In genomic region chr17:61411944-61412859, GRCh38 we compare ENCODE assay signal across 2 cellular contexts.
TF ChIP-seq lines count a peak whose summit lies in the region.

No MANE protein-coding gene starts in this region.

TF ChIP-seq in A549, 52 proteins besides CTCF, POLR2A, EP300 and RAD21:
- TF ChIP-seq RARB (CRISPR knock-in tag; IDR thresholded peaks at IDR 0.05), result no peak
- TF ChIP-seq CHD4 (IDR thresholded peaks at IDR 0.05; ENCODE audit: borderline replicate concordance), result peak; percentile 36; the same call in 1 of the 2 replicates
- no peak for TF ChIP-seq NFE2L2 (conservative IDR thresholded peaks at IDR 0.05; ENCODE audit: low read length)
- peak; percentile 100 for TF ChIP-seq SMC3 (IDR thresholded peaks at IDR 0.05)
- TF ChIP-seq MAX (IDR thresholded peaks at IDR 0.05), result peak; percentile 67
- TF ChIP-seq KDM5A (IDR thresholded peaks at IDR 0.05), result peak; percentile 54; the same call in 1 of the 2 replicates
- peak in 1 of 2 experiments; percentile 63; a peak in 3 of 5 replicates for TF ChIP-seq JUN (IDR thresholded peaks at IDR 0.05)
- TF ChIP-seq HOXB5 (CRISPR knock-in tag; IDR thresholded peaks at IDR 0.05), result no peak
- TF ChIP-seq ZSCAN20 (CRISPR knock-in tag; IDR thresholded peaks at IDR 0.05), result no peak
- no peak for TF ChIP-seq EHMT2 (IDR thresholded peaks at IDR 0.05; ENCODE audit: low read depth)
- 0 out of 3 replicates have a peak, but pooled peaks have one; percentile 22 for TF ChIP-seq BCL3 (IDR thresholded peaks at IDR 0.05)
- peak; percentile 60 for TF ChIP-seq PHF8 (IDR thresholded peaks at IDR 0.05; ENCODE audit: borderline replicate concordance, low read depth)
- TF ChIP-seq HMGXB4 (CRISPR knock-in tag; IDR thresholded peaks at IDR 0.05; ENCODE audit: borderline replicate concordance), result 0 out of 2 replicates have a peak, but pooled peaks have one; percentile 22
- peak; percentile 93 for TF ChIP-seq E2F6 (IDR thresholded peaks at IDR 0.05; ENCODE audit: borderline replicate concordance, low read depth)
- peak; percentile 61 for TF ChIP-seq MYC (IDR thresholded peaks at IDR 0.05; ENCODE audit: borderline replicate concordance, low read length)
- peak; percentile 32; the same call in 1 of the 2 replicates for TF ChIP-seq RNF2 (IDR thresholded peaks at IDR 0.05; ENCODE audit: borderline replicate concordance, low read depth)

TF ChIP-seq in HepG2, 621 proteins besides CTCF, POLR2A, EP300 and RAD21 (continues in another document):
- no peak for TF ChIP-seq ONECUT2 (CRISPR knock-in tag; IDR thresholded peaks at IDR 0.05)
- 0 out of 2 replicates have a peak, but pooled peaks have one; percentile 28 for TF ChIP-seq MTERF4 (CRISPR knock-in tag; IDR thresholded peaks at IDR 0.05)
- peak; percentile 60; the same call in 1 of the 2 replicates for TF ChIP-seq ZMYM2 (CRISPR knock-in tag; IDR thresholded peaks at IDR 0.05)
- peak; percentile 95 for TF ChIP-seq GLI4 (CRISPR knock-in tag; IDR thresholded peaks at IDR 0.05; ENCODE audit: borderline replicate concordance)
- no peak for TF ChIP-seq DBP (CRISPR knock-in tag; IDR thresholded peaks at IDR 0.05; ENCODE audit: not compliant biosample characterization)
- TF ChIP-seq ZNF12 (CRISPR knock-in tag; IDR thresholded peaks at IDR 0.05), result 0 out of 2 replicates have a peak, but pooled peaks have one; percentile 9
- 0 out of 2 replicates have a peak, but pooled peaks have one; percentile 11 for TF ChIP-seq SP5 (CRISPR knock-in tag; IDR thresholded peaks at IDR 0.05; ENCODE audit: borderline replicate concordance, low read depth)
- peak; percentile 89; the same call in 1 of the 2 replicates for TF ChIP-seq HOXA9 (CRISPR knock-in tag; IDR thresholded peaks at IDR 0.05; ENCODE audit: borderline replicate concordance)
- TF ChIP-seq STAT5B (CRISPR knock-in tag; IDR thresholded peaks at IDR 0.05), result peak; percentile 40; the same call in 1 of the 2 replicates
- TF ChIP-seq ARID2 (CRISPR knock-in tag; IDR thresholded peaks at IDR 0.05; ENCODE audit: borderline replicate concordance), result 0 out of 2 replicates have a peak, but pooled peaks have one; percentile 69
- no peak for TF ChIP-seq ZBTB20 (CRISPR knock-in tag; IDR thresholded peaks at IDR 0.05; ENCODE audit: borderline replicate concordance, low read depth)
- no peak; the same call in 1 of the 2 replicates for TF ChIP-seq FIP1L1 (IDR thresholded peaks at IDR 0.05; ENCODE audit: borderline replicate concordance, insufficient read depth, low read depth, low read length)
- peak; percentile 99 to 100 for TF ChIP-seq HMGXB4 (CRISPR knock-in tag; IDR thresholded peaks at IDR 0.05; ENCODE audit: borderline replicate concordance in 1 of 2, low read depth in 1 of 2)
- TF ChIP-seq ZNF776 (CRISPR knock-in tag; IDR thresholded peaks at IDR 0.05), result peak; percentile 17; the same call in 1 of the 2 replicates
- peak; percentile 81; the same call in 1 of the 2 replicates for TF ChIP-seq ZNF574 (CRISPR knock-in tag; IDR thresholded peaks at IDR 0.05)
- peak; percentile 95 for TF ChIP-seq POGK (CRISPR knock-in tag; conservative IDR thresholded peaks at IDR 0.05)
- TF ChIP-seq MAFG (CRISPR knock-in tag; IDR thresholded peaks at IDR 0.05), result no peak
- peak; percentile 85 for TF ChIP-seq ZNF256 (CRISPR knock-in tag; conservative IDR thresholded peaks at IDR 0.05)
- TF ChIP-seq NFIC (IDR thresholded peaks at IDR 0.05; ENCODE audit: low read length), result no peak
- TF ChIP-seq DNMT3B (CRISPR knock-in tag; conservative IDR thresholded peaks at IDR 0.05), result no peak
- no peak for TF ChIP-seq ZNF451 (CRISPR knock-in tag; IDR thresholded peaks at IDR 0.05)
- TF ChIP-seq IRF2 (CRISPR knock-in tag; IDR thresholded peaks at IDR 0.05), result peak; percentile 92
- TF ChIP-seq ELF4 (CRISPR knock-in tag; IDR thresholded peaks at IDR 0.05; ENCODE audit: borderline replicate concordance), result no peak
- peak; percentile 62; the same call in 1 of the 2 replicates for TF ChIP-seq MEF2D (CRISPR knock-in tag; IDR thresholded peaks at IDR 0.05)
- no peak for TF ChIP-seq SETDB1 (CRISPR knock-in tag; IDR thresholded peaks at IDR 0.05; ENCODE audit: borderline replicate concordance)
- TF ChIP-seq ATF3 (CRISPR knock-in tag; IDR thresholded peaks at IDR 0.05), result peak; percentile 52; the same call in 1 of the 2 replicates
- 0 out of 2 replicates have a peak, but pooled peaks have one; percentile 37 for TF ChIP-seq ARID3A (IDR thresholded peaks at IDR 0.05; ENCODE audit: low read depth, low read length)
- peak; percentile 44; the same call in 1 of the 2 replicates for TF ChIP-seq ZNF232 (CRISPR knock-in tag; IDR thresholded peaks at IDR 0.05; ENCODE audit: borderline replicate concordance)
- TF ChIP-seq ZNF414 (CRISPR knock-in tag; IDR thresholded peaks at IDR 0.05), result peak; percentile 17; the same call in 1 of the 2 replicates
- peak; percentile 92 for TF ChIP-seq ZNF605 (CRISPR knock-in tag; IDR thresholded peaks at IDR 0.05)
- peak; percentile 70; the same call in 1 of the 2 replicates for TF ChIP-seq ZNF121 (CRISPR knock-in tag; IDR thresholded peaks at IDR 0.05)
- TF ChIP-seq ZIK1 (CRISPR knock-in tag; IDR thresholded peaks at IDR 0.05; ENCODE audit: borderline replicate concordance, low read depth), result peak; percentile 36; the same call in 1 of the 2 replicates
- TF ChIP-seq ATF4 (CRISPR knock-in tag; IDR thresholded peaks at IDR 0.05), result peak in 1 of 2 experiments; percentile 75; a peak in 2 of 4 replicates
- no peak for TF ChIP-seq HNF1A (IDR thresholded peaks at IDR 0.05; ENCODE audit: low read depth)
- peak; percentile 59; the same call in 1 of the 2 replicates for TF ChIP-seq HNF1A (CRISPR knock-in tag; IDR thresholded peaks at IDR 0.05; ENCODE audit: borderline replicate concordance)
- TF ChIP-seq ZNF138 (CRISPR knock-in tag; IDR thresholded peaks at IDR 0.05; ENCODE audit: low read depth), result 0 out of 2 replicates have a peak, but pooled peaks have one; percentile 87
- TF ChIP-seq ARHGAP35 (CRISPR knock-in tag; IDR thresholded peaks at IDR 0.05; ENCODE audit: borderline replicate concordance), result 0 out of 2 replicates have a peak, but pooled peaks have one; percentile 75
